Comparison of ENCODE assay signal across 22 cellular contexts in genomic region chr20:53734006-53734688, GRCh38.
DNase-seq lines count a peak whose midpoint lies in the region; ATAC-seq, FAIRE-seq and TF ChIP-seq lines count a peak whose summit lies in the region.
"Had no signal": no experiment of that assay in that cellular context is flagged by ENCODE, and none has a peak within 500 bp of the region (broad histone marks: within the 10 kb centered on the region; RNA-seq: fewer than 3 reads in every experiment).

No MANE protein-coding gene starts in this region.

- H3K4me3 Mint-ChIP-seq in mesothelial cell of epicardium (no peak overlapping the region), T-cell (no peak overlapping the region)
- H3K4me3 Mint-ChIP-seq in activated T-helper 17 cell treated with anti-CD3 and anti-CD28 coated beads, Interleukin-2, amount 50 U/mL, for 72 hours: no peak overlapping the region
- H3K4me3 Mint-ChIP-seq: activated CD4-positive, alpha-beta T cell treated with anti-CD3 and anti-CD28 coated beads, Interleukin-2, amount 10 ng/mL, durations not matched to agents 7 days and 5 days; activated naive CD4-positive, alpha-beta T cell treated with anti-CD3 and anti-CD28 coated beads for 36 hours; dendritic cell treated with granulocyte-macrophage colony-stimulating factor and Interleukin-4, amounts not matched to agents 40 ng/mL and 50 ng/mL, for 4 days; immature natural killer cell; naive thymus-derived CD8-positive, alpha-beta T cell had no signal

- no peak for TF ChIP-seq POLR2A in A549 (IDR thresholded peaks at IDR 0.05; ENCODE audit: low read length)

- DNase-seq in A549 (ENCODE audit: low read depth in 1 of 2, low spot score in 1 of 2) (no peak), GM23248 (peak; percentile 19), astrocyte of the hippocampus (ENCODE audit: low read depth, low spot score) (peak; percentile 45), mesothelial cell of epicardium (ENCODE audit: low spot score in 2 of 2, unreplicated experiment in 2 of 2) (no peak), brain microvascular endothelial cell (no peak), T-cell (no peak), posterior cingulate gyrus (no peak)
- DNase-seq: activated CD4-positive, alpha-beta T cell treated with anti-CD3 and anti-CD28 coated beads, Interleukin-2, amount 10 ng/mL, durations not matched to agents 7 days and 5 days; activated naive CD4-positive, alpha-beta T cell treated with anti-CD3 and anti-CD28 coated beads for 36 hours; activated T-cell treated with anti-CD3 and anti-CD28 coated beads for 4 hours; COR-L47; heart left ventricle; immature natural killer cell; naive thymus-derived CD8-positive, alpha-beta T cell; NCI-H2107; NCI-H526 treated with DMSO at 0.1 percent for 48 hours; OCI-M1; right cardiac atrium; uterus had no signal

- H3K9me3 Mint-ChIP-seq in mesothelial cell of epicardium: no peaks in the 10 kb centered on the region
- no peaks in the 10 kb centered on the region for H3K9me3 Mint-ChIP-seq in T-cell
- H3K9me3 Mint-ChIP-seq in activated T-helper 17 cell treated with anti-CD3 and anti-CD28 coated beads, Interleukin-2, amount 50 U/mL, for 72 hours: no peaks in the 10 kb centered on the region
- H3K9me3 Mint-ChIP-seq: activated CD4-positive, alpha-beta T cell treated with anti-CD3 and anti-CD28 coated beads, Interleukin-2, amount 10 ng/mL, durations not matched to agents 7 days and 5 days; activated naive CD4-positive, alpha-beta T cell treated with anti-CD3 and anti-CD28 coated beads for 36 hours; dendritic cell treated with granulocyte-macrophage colony-stimulating factor and Interleukin-4, amounts not matched to agents 40 ng/mL and 50 ng/mL, for 4 days; naive thymus-derived CD8-positive, alpha-beta T cell had no signal

- ATAC-seq in A549 (no peak), T-cell (replicated peaks in 1 of 4) (no peak)
- no peak for ATAC-seq in activated T-helper 17 cell treated with anti-CD3 and anti-CD28 coated beads, Interleukin-2, amount 50 U/mL, for 72 hours (replicated peaks)
- ATAC-seq: esophagus mucosa; heart left ventricle; naive thymus-derived CD8-positive, alpha-beta T cell; right cardiac atrium had no signal

- H3F3A ChIP-seq in GM23248 (ENCODE audit: insufficient read depth): peaks cover 52% of the 10 kb centered on the region

- H3K27me3 Mint-ChIP-seq in mesothelial cell of epicardium (ENCODE audit: low read depth) (no peaks in the 10 kb centered on the region), T-cell (no peaks in the 10 kb centered on the region)
- H3K27me3 Mint-ChIP-seq in activated T-helper 17 cell treated with anti-CD3 and anti-CD28 coated beads, Interleukin-2, amount 50 U/mL, for 72 hours: no peaks in the 10 kb centered on the region
- H3K27me3 Mint-ChIP-seq: activated CD4-positive, alpha-beta T cell treated with anti-CD3 and anti-CD28 coated beads, Interleukin-2, amount 10 ng/mL, durations not matched to agents 7 days and 5 days; dendritic cell treated with granulocyte-macrophage colony-stimulating factor and Interleukin-4, amounts not matched to agents 40 ng/mL and 50 ng/mL, for 4 days; naive thymus-derived CD8-positive, alpha-beta T cell had no signal

- H2AFZ ChIP-seq in GM23248: peak overlapping the region; percentile 11; the same call in 1 of the 2 replicates

- peaks cover 46% of the 10 kb centered on the region for H3K4me1 ChIP-seq in A549
- peaks cover 54% of the 10 kb centered on the region for H3K4me1 ChIP-seq in GM23248 (ENCODE audit: insufficient read depth)
- H3K4me1 ChIP-seq: uterus had no signal

- H3K4me2 ChIP-seq in A549: no peak overlapping the region
- peak overlapping the region; percentile 4 for H3K4me2 ChIP-seq in GM23248 (ENCODE audit: unreplicated experiment)

- CTCF ChIA-PET in A549 (lab: Yijun Ruan, JAX): interaction anchor here (3.7 kb wide), 1 partner anchor 181 kb away, joined by 10 read pairs; no protein-coding TSS in a partner anchor
- CTCF ChIA-PET in T-cell (lab: Charles Lee): no interaction called here

- no peaks in the 10 kb centered on the region for H3K9me2 ChIP-seq in GM23248 (ENCODE audit: insufficient read depth)

- H3K36me3 ChIP-seq in GM23248 (ENCODE audit: low read depth): no peaks in the 10 kb centered on the region
- H3K36me3 ChIP-seq in brain microvascular endothelial cell (replicated peaks): no peaks in the 10 kb centered on the region
- H3K36me3 ChIP-seq: heart left ventricle, uterus had no signal

- no peak for FAIRE-seq in A549 (lab: Jason Lieb, UNC)

- POLR2A ChIA-PET in A549 (lab: Yijun Ruan, JAX) (interaction anchor here (0.6 kb wide), 1 partner anchor 181 kb away, joined by 18 read pairs; no protein-coding TSS in a partner anchor), T-cell (lab: Charles Lee) (no interaction called here)

- peak overlapping the region; percentile 78 to 89; a peak in 5 of 6 replicates for H3K27ac ChIP-seq in A549
- peak overlapping the region; percentile 95 for H3K27ac ChIP-seq in GM23248
- no peak overlapping the region for H3K27ac ChIP-seq in brain microvascular endothelial cell
- H3K27ac ChIP-seq: heart left ventricle, uterus had no signal

- no peak for TF ChIP-seq RAD21 in A549 (conservative IDR thresholded peaks at IDR 0.05 in 1 of 2, IDR thresholded peaks at IDR 0.05 in 1 of 2)

- H3K27me3 ChIP-seq in GM23248 (replicated peaks; ENCODE audit: insufficient read depth) (no peaks in the 10 kb centered on the region), brain microvascular endothelial cell (replicated peaks) (no peaks in the 10 kb centered on the region)
- H3K27me3 ChIP-seq: heart left ventricle, uterus had no signal

- no peaks in the 10 kb centered on the region for H3K79me2 ChIP-seq in GM23248 (ENCODE audit: insufficient read depth)

- intact Hi-C loops in posterior cingulate gyrus (cut with DNase I): no loop called here

- WGBS in A549 (ENCODE audit: missing lambda C conversion rate): 91% methylated on average over 7 of the region's 7 CpGs
- WGBS in GM23248 (ENCODE audit: low coverage in 1 of 2, low lambda C conversion rate in 2 of 2, missing lambda C conversion rate in 2 of 2), 2 experiments: 49 to 62% methylated on average over 7 of the region's 7 CpGs

- TF ChIP-seq CTCF in A549 (IDR thresholded peaks at IDR 0.05): no peak
- TF ChIP-seq CTCF in mesothelial cell of epicardium (IDR thresholded peaks at IDR 0.05; ENCODE audit: unreplicated experiment): no peak
- no peak for TF ChIP-seq CTCF in brain microvascular endothelial cell (IDR thresholded peaks at IDR 0.05; ENCODE audit: low read depth, low read length, missing control alignments)

- H3K4me1 Mint-ChIP-seq in mesothelial cell of epicardium: peaks cover 51% of the 10 kb centered on the region
- H3K4me1 Mint-ChIP-seq in T-cell: peaks cover 32 to 33% (median 32%) of the 10 kb centered on the region in 3 donors
- H3K4me1 Mint-ChIP-seq in activated T-helper 17 cell treated with anti-CD3 and anti-CD28 coated beads, Interleukin-2, amount 50 U/mL, for 72 hours: peaks cover 14% of the 10 kb centered on the region

- in situ Hi-C loops in GM23248 (cut with MboI): no loop called here
- in situ Hi-C loops in brain microvascular endothelial cell (cut with HindIII; ENCODE audit: low pct_ligation_motif_present, low sequenced_read_pairs): no loop called here

- no peak for TF ChIP-seq EP300 in A549 (IDR thresholded peaks at IDR 0.05)

- H3K27ac Mint-ChIP-seq in mesothelial cell of epicardium (peak overlapping the region; percentile 19), T-cell (no peak overlapping the region)
- H3K27ac Mint-ChIP-seq in activated T-helper 17 cell treated with anti-CD3 and anti-CD28 coated beads, Interleukin-2, amount 50 U/mL, for 72 hours: no peak overlapping the region
- H3K27ac Mint-ChIP-seq: activated CD4-positive, alpha-beta T cell treated with anti-CD3 and anti-CD28 coated beads, Interleukin-2, amount 10 ng/mL, durations not matched to agents 7 days and 5 days; immature natural killer cell had no signal

- H3K36me3 Mint-ChIP-seq in mesothelial cell of epicardium (no peaks in the 10 kb centered on the region), T-cell (no peaks in the 10 kb centered on the region)
- no peaks in the 10 kb centered on the region for H3K36me3 Mint-ChIP-seq in activated T-helper 17 cell treated with anti-CD3 and anti-CD28 coated beads, Interleukin-2, amount 50 U/mL, for 72 hours (ENCODE audit: low read depth)
- H3K36me3 Mint-ChIP-seq: naive thymus-derived CD8-positive, alpha-beta T cell had no signal

- H4K20me1 ChIP-seq in GM23248 (ENCODE audit: insufficient read depth): no peaks in the 10 kb centered on the region

- H3K4me3 ChIP-seq in A549 (no peak overlapping the region), GM23248 (no peak overlapping the region), brain microvascular endothelial cell (ENCODE audit: low read depth, low read length) (no peak overlapping the region)
- H3K4me3 ChIP-seq: heart left ventricle, uterus had no signal

- H3K9ac ChIP-seq in GM23248: no peak overlapping the region

- H3K9me3 ChIP-seq in A549: no peaks in the 10 kb centered on the region
- H3K9me3 ChIP-seq in GM23248 (ENCODE audit: low read depth): no peaks in the 10 kb centered on the region
- H3K9me3 ChIP-seq: heart left ventricle, uterus had no signal

TF ChIP-seq in A549, 52 proteins besides CTCF, POLR2A, EP300 and RAD21:
- TF ChIP-seq JUN (IDR thresholded peaks at IDR 0.05): no peak
- TF ChIP-seq MAZ (IDR thresholded peaks at IDR 0.05; ENCODE audit: borderline replicate concordance, low read depth, low read length): no peak
- no peak for TF ChIP-seq ZSCAN20 (CRISPR knock-in tag; IDR thresholded peaks at IDR 0.05)
- TF ChIP-seq MAFK (IDR thresholded peaks at IDR 0.05; ENCODE audit: partially characterized antibody): no peak
- no peak for TF ChIP-seq GATA3 (IDR thresholded peaks at IDR 0.05; ENCODE audit: borderline replicate concordance)
- no peak for TF ChIP-seq BHLHE40 (IDR thresholded peaks at IDR 0.05; ENCODE audit: low read depth, low read length)
- no peak for TF ChIP-seq HOXB5 (CRISPR knock-in tag; IDR thresholded peaks at IDR 0.05)
- no peak for TF ChIP-seq EHF (CRISPR knock-in tag; IDR thresholded peaks at IDR 0.05)
- TF ChIP-seq NFE2L2 (conservative IDR thresholded peaks at IDR 0.05; ENCODE audit: low read length): no peak
- no peak for TF ChIP-seq ATOH8 (CRISPR knock-in tag; IDR thresholded peaks at IDR 0.05; ENCODE audit: low read depth)
- no peak for TF ChIP-seq ESRRA (IDR thresholded peaks at IDR 0.05; ENCODE audit: borderline replicate concordance, low read length)
- no peak for TF ChIP-seq TP53 (CRISPR knock-in tag; IDR thresholded peaks at IDR 0.05)
- no peak for TF ChIP-seq CBX8 (IDR thresholded peaks at IDR 0.05)

Comparison
In these comparisons a context has a peak if more than half of its experiments do, and no peak if none do; other contexts are left out.
1. DNase-seq: peak in GM23248 (single experiment) and astrocyte of the hippocampus (single experiment); none in A549 (0 of 2), mesothelial cell of epicardium (0 of 2), brain microvascular endothelial cell (single experiment), T-cell (0 of 34) and posterior cingulate gyrus (0 of 10).